11 cellular contexts compared by ENCODE assay signal in the genomic region with DNA sequence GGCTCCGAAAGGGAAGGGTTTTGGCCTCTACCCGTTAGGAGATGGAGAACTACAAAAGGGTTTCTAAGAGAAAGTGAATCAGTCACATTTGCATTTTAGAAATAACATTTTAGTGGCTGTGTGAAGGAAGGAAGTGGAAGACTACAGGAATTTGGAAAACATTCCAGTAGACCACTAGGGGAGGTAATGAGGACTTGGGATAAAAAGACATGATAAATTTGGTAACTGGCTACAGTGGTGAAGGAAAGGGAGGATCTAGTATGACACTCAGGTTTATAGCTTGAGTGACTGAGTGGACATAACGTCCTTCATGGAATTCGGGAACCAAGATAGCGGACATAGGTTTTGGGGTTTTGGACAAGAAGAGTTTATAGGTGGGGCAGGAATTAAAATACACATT. TPM values are rescaled to one million over a fixed set of nuclear protein-coding genes. Genes with fewer than 3 reads are reported as not detected.
A peak's percentile ranks its signal among the peaks of the same experiment; 100 is the strongest.
DNase-seq lines count a peak whose midpoint lies in the region; ATAC-seq and TF ChIP-seq lines count a peak whose summit lies in the region.
"Had no signal": no experiment of that assay in that cellular context is flagged by ENCODE, and none has a peak within 500 bp of the region (broad histone marks: within the 10 kb centered on the region; RNA-seq: fewer than 3 reads in every experiment).

No MANE protein-coding gene starts in this region.

- H3K14ac ChIP-seq in H9 (ENCODE audit: insufficient read depth, low read length): no peak overlapping the region

- H2BK12ac ChIP-seq in H9 (ENCODE audit: insufficient read length, low read depth, low read length): no peak overlapping the region

- peak overlapping the region in 1 of 4 donors; percentile 9 for H3K4me3 Mint-ChIP-seq in CD4-positive, CD25-positive, alpha-beta regulatory T cell
- H3K4me3 Mint-ChIP-seq in H9: no peak overlapping the region
- no peak overlapping the region for H3K4me3 Mint-ChIP-seq in activated naive CD8-positive, alpha-beta T cell treated with anti-CD3 and anti-CD28 coated beads, Interleukin-2, amount 10 ng/mL, durations not matched to agents 7 days and 5 days

- peak overlapping the region; percentile 28 to 99 (median 98) for H3K27ac Mint-ChIP-seq in CD4-positive, CD25-positive, alpha-beta regulatory T cell
- no peak overlapping the region for H3K27ac Mint-ChIP-seq in H9
- H3K27ac Mint-ChIP-seq in activated naive CD8-positive, alpha-beta T cell treated with anti-CD3 and anti-CD28 coated beads, Interleukin-2, amount 10 ng/mL, durations not matched to agents 7 days and 5 days: peak overlapping the region; percentile 16

- no peaks in the 10 kb centered on the region for H3K27me3 ChIP-seq in CD4-positive, CD25-positive, alpha-beta regulatory T cell (ENCODE audit: control insufficient read depth, insufficient read depth, low read length)
- H3K27me3 ChIP-seq in H9 (ENCODE audit: insufficient read depth, low read length) (no peaks in the 10 kb centered on the region), breast epithelium (no peaks in the 10 kb centered on the region)
- H3K27me3 ChIP-seq: SJSA1 had no signal

- POLR2A ChIA-PET in activated naive CD8-positive, alpha-beta T cell treated with anti-CD3 and anti-CD28 coated beads, Interleukin-2, amount 10 ng/mL, durations not matched to agents 7 days and 5 days (lab: Charles Lee): no interaction called here

- no peak overlapping the region for H3K56ac ChIP-seq in H9 (ENCODE audit: insufficient read length, low read depth, low read length)

- H3K23me2 ChIP-seq in H9 (ENCODE audit: insufficient read length, low read depth, low read length, poor library complexity, severe bottlenecking): no peaks in the 10 kb centered on the region

- no peak overlapping the region for H2AFZ ChIP-seq in H9 (ENCODE audit: low read length)

- peaks cover 21 to 68% (median 44%) of the 10 kb centered on the region in 4 donors for H3K4me1 Mint-ChIP-seq in CD4-positive, CD25-positive, alpha-beta regulatory T cell
- H3K4me1 Mint-ChIP-seq in H9: peaks cover 3 to 8% of the 10 kb centered on the region in 2 experiments; a peak in 3 of 4 replicates
- peaks cover 52% of the 10 kb centered on the region for H3K4me1 Mint-ChIP-seq in activated naive CD8-positive, alpha-beta T cell treated with anti-CD3 and anti-CD28 coated beads, Interleukin-2, amount 10 ng/mL, durations not matched to agents 7 days and 5 days

- no peak overlapping the region for H4K5ac ChIP-seq in H9 (ENCODE audit: insufficient read length, low read depth, low read length)

- TF ChIP-seq CTCF in H9 (conservative IDR thresholded peaks at IDR 0.05) (peak; percentile 60), breast epithelium (IDR thresholded peaks at IDR 0.05) (no peak)

- no peaks in the 10 kb centered on the region for H3K79me2 ChIP-seq in H9 (ENCODE audit: insufficient read depth, low read length)

- no peak overlapping the region for H3K4me3 ChIP-seq in CD4-positive, CD25-positive, alpha-beta regulatory T cell (ENCODE audit: low read depth, low read length)
- no peak overlapping the region for H3K4me3 ChIP-seq in breast epithelium
- H3K4me3 ChIP-seq: SJSA1 had no signal

- H3K36me3 Mint-ChIP-seq in CD4-positive, CD25-positive, alpha-beta regulatory T cell: peaks cover 60% of the 10 kb centered on the region
- peaks cover 0 to 4% (median 0%) of the 10 kb centered on the region in 3 experiments; a peak in 2 of 7 replicates for H3K36me3 Mint-ChIP-seq in H9 (ENCODE audit: insufficient read depth in 1 of 3, low read depth in 3 of 3)
- H3K36me3 Mint-ChIP-seq in activated naive CD8-positive, alpha-beta T cell treated with anti-CD3 and anti-CD28 coated beads, Interleukin-2, amount 10 ng/mL, durations not matched to agents 7 days and 5 days: peaks cover 49% of the 10 kb centered on the region

- H3K9me3 ChIP-seq in CD4-positive, CD25-positive, alpha-beta regulatory T cell (ENCODE audit: control insufficient read depth in 2 of 2, low read length in 2 of 2): no peaks in the 10 kb centered on the region
- H3K9me3 ChIP-seq in H9 (ENCODE audit: control insufficient read depth, low read depth, low read length): no peaks in the 10 kb centered on the region
- H3K9me3 ChIP-seq in breast epithelium: no peaks in the 10 kb centered on the region
- H3K9me3 ChIP-seq: SJSA1 had no signal

- peaks cover 36% of the 10 kb centered on the region for H3K4me1 ChIP-seq in CD4-positive, CD25-positive, alpha-beta regulatory T cell (ENCODE audit: control insufficient read depth, insufficient read depth, low read length, poor library complexity, severe bottlenecking)
- H3K4me1 ChIP-seq in H9 (ENCODE audit: insufficient read depth, low read length) (no peaks in the 10 kb centered on the region), breast epithelium (no peaks in the 10 kb centered on the region)

- no peak overlapping the region for H4K91ac ChIP-seq in H9 (ENCODE audit: insufficient read length, low read depth, low read length)

- no peak overlapping the region for H3T11ph ChIP-seq in H9 (ENCODE audit: low read length)

- H3K18ac ChIP-seq in H9 (ENCODE audit: insufficient read length, low read depth, low read length): no peak overlapping the region

- intact Hi-C loops in breast epithelium (cut with DNase I; ENCODE audit: low total_unique reads): no loop called here

- H3K36me3 ChIP-seq in CD4-positive, CD25-positive, alpha-beta regulatory T cell (ENCODE audit: control insufficient read depth, insufficient read depth, low read length): peaks cover 46% of the 10 kb centered on the region
- no peaks in the 10 kb centered on the region for H3K36me3 ChIP-seq in breast epithelium

- no peak for ATAC-seq in CD4-positive, CD25-positive, alpha-beta regulatory T cell (ENCODE audit: low read depth in 2 of 2)
- ATAC-seq in activated naive CD8-positive, alpha-beta T cell treated with anti-CD3 and anti-CD28 coated beads, Interleukin-2, amount 10 ng/mL, durations not matched to agents 7 days and 5 days (ENCODE audit: low read depth): no peak
- ATAC-seq in GM21381 (IDR thresholded peaks at IDR 0.05; ENCODE audit: unreplicated experiment): no peak

- H2AK5ac ChIP-seq in H9 (ENCODE audit: insufficient read length, low read length): no peak overlapping the region

- no peak overlapping the region for H2BK20ac ChIP-seq in H9 (ENCODE audit: low read depth, low read length, poor library complexity, severe bottlenecking)

- no peak for DNase-seq in CD4-positive, CD25-positive, alpha-beta regulatory T cell
- DNase-seq in H9 (no peak), iris pigment epithelial cell (ENCODE audit: low read depth) (peak; percentile 28), activated gamma-delta T cell (lab: John Stamatoyannopoulos, UW) (no peak), breast epithelium (ENCODE audit: low spot score in 2 of 2) (no peak)
- DNase-seq in activated naive CD8-positive, alpha-beta T cell treated with anti-CD3 and anti-CD28 coated beads, Interleukin-2, amount 10 ng/mL, durations not matched to agents 7 days and 5 days: no peak
- DNase-seq: activated CD4-positive, alpha-beta T cell treated with anti-CD3 and anti-CD28 coated beads, Interleukin-2, amount 50 U/mL, for 48 hours; aorta; NCI-H526 treated with DMSO at 0.1 percent for 48 hours had no signal

- no peak overlapping the region for H2BK15ac ChIP-seq in H9 (ENCODE audit: low read depth, low read length)

- H3K9me3 Mint-ChIP-seq in CD4-positive, CD25-positive, alpha-beta regulatory T cell: peaks cover 0 to 1% (median 0%) of the 10 kb centered on the region in 7 donors
- no peaks in the 10 kb centered on the region for H3K9me3 Mint-ChIP-seq in H9
- no peaks in the 10 kb centered on the region for H3K9me3 Mint-ChIP-seq in activated naive CD8-positive, alpha-beta T cell treated with anti-CD3 and anti-CD28 coated beads, Interleukin-2, amount 10 ng/mL, durations not matched to agents 7 days and 5 days

- no peaks in the 10 kb centered on the region for H4K20me1 ChIP-seq in H9 (ENCODE audit: control insufficient read depth, insufficient read depth, insufficient read length)

- H3K27me3 Mint-ChIP-seq in CD4-positive, CD25-positive, alpha-beta regulatory T cell: no peaks in the 10 kb centered on the region
- H3K27me3 Mint-ChIP-seq in H9 (ENCODE audit: low read depth): no peaks in the 10 kb centered on the region
- H3K27me3 Mint-ChIP-seq in activated naive CD8-positive, alpha-beta T cell treated with anti-CD3 and anti-CD28 coated beads, Interleukin-2, amount 10 ng/mL, durations not matched to agents 7 days and 5 days: no peaks in the 10 kb centered on the region

- WGBS in H9 (ENCODE audit: extremely low coverage, insufficient read length, low lambda C conversion rate): no CpG with 5 or more reads among the region's 5 CpGs

- no peak overlapping the region for H4K8ac ChIP-seq in H9 (replicated peaks; ENCODE audit: insufficient read length, low read depth, low read length)

- no peak overlapping the region for H2BK120ac ChIP-seq in H9 (ENCODE audit: low read depth, low read length, poor library complexity, severe bottlenecking)

- TF ChIP-seq POLR2A in breast epithelium (IDR thresholded peaks at IDR 0.05): no peak

- no peaks in the 10 kb centered on the region for H3K79me1 ChIP-seq in H9 (ENCODE audit: insufficient read depth, low read depth, low read length, poor library complexity, severe bottlenecking)

- no peak overlapping the region for H3K4ac ChIP-seq in H9 (ENCODE audit: low read depth, low read length)

- H3K9ac ChIP-seq in H9 (ENCODE audit: extremely low read depth, insufficient read length, low read length): no peak overlapping the region

- H3K27ac ChIP-seq in CD4-positive, CD25-positive, alpha-beta regulatory T cell (ENCODE audit: insufficient read depth, low read length, poor library complexity, severe bottlenecking): no peak overlapping the region
- H3K27ac ChIP-seq in H9 (ENCODE audit: insufficient read length, low read depth, low read length) (no peak overlapping the region), breast epithelium (no peak overlapping the region)
- H3K27ac ChIP-seq: SJSA1 had no signal

- no peak overlapping the region for H3K4me2 ChIP-seq in H9 (ENCODE audit: insufficient read depth, insufficient read length, low read length)

- no peak overlapping the region for H2BK5ac ChIP-seq in H9 (ENCODE audit: insufficient read length, low read length)

- H3K23ac ChIP-seq in H9 (ENCODE audit: insufficient read length, low read depth, low read length): no peak overlapping the region

RNA-seq across cellular contexts. Expression of a gene that starts 7.0 kb away (rescaled TPM):
- total RNA-seq in CD4-positive, CD25-positive, alpha-beta regulatory T cell: 76.9 TPM
- polyA plus RNA-seq in CD4-positive, CD25-positive, alpha-beta regulatory T cell: 10 to 100 TPM; 52.3 to 83.3 (median 60.7) TPM
- total RNA-seq in H9 (2021) (132 and 138 TPM in 2 replicates), breast epithelium (10 to 100 TPM; 35.7 to 52.0 (median 52.0) TPM)
- total RNA-seq in activated naive CD8-positive, alpha-beta T cell treated with anti-CD3 and anti-CD28 coated beads, Interleukin-2, amount 10 ng/mL, durations not matched to agents 7 days and 5 days: 100 to 1,000 TPM; 126 to 130 TPM

Comparison
In these comparisons a context has a peak if more than half of its experiments do, and no peak if none do; other contexts are left out.
1. H3K27ac Mint-ChIP-seq: peak in CD4-positive, CD25-positive, alpha-beta regulatory T cell (3 of 3) and activated naive CD8-positive, alpha-beta T cell treated with anti-CD3 and anti-CD28 coated beads, Interleukin-2, amount 10 ng/mL, durations not matched to agents 7 days and 5 days (single experiment); none in H9 (0 of 3).